Comparison of ENCODE assay signal across 10 cellular contexts in genomic region chr3:158420654-158421396, GRCh38.
DNase-seq lines count a peak whose midpoint lies in the region; ATAC-seq and TF ChIP-seq lines count a peak whose summit lies in the region.
"Had no signal": no experiment of that assay in that cellular context is flagged by ENCODE, and none has a peak within 500 bp of the region (broad histone marks: within the 10 kb centered on the region; RNA-seq: fewer than 3 reads in every experiment).

No MANE protein-coding gene starts in this region.

- H3K27ac ChIP-seq in vagina: no peak overlapping the region
- H3K27ac ChIP-seq: BLaER1 had no signal

- H3K4me3 ChIP-seq in vagina: no peak overlapping the region
- H3K4me3 ChIP-seq: BLaER1 had no signal

- no peaks in the 10 kb centered on the region for H3K27me3 ChIP-seq in vagina
- H3K27me3 ChIP-seq: BLaER1 had no signal

- peak overlapping the region; percentile 7 for H3K27ac Mint-ChIP-seq in activated CD4-positive, alpha-beta T cell treated with anti-CD3 and anti-CD28 coated beads, Interleukin-2, amount 10 ng/mL, durations not matched to agents 7 days and 5 days
- no peak overlapping the region for H3K27ac Mint-ChIP-seq in WTC11

- no peaks in the 10 kb centered on the region for H3K27me3 Mint-ChIP-seq in activated CD4-positive, alpha-beta T cell treated with anti-CD3 and anti-CD28 coated beads, Interleukin-2, amount 10 ng/mL, durations not matched to agents 7 days and 5 days
- H3K27me3 Mint-ChIP-seq in WTC11 (ENCODE audit: low read depth): no peaks in the 10 kb centered on the region; the same call in 1 of the 2 replicates

- POLR2A ChIA-PET in activated CD4-positive, alpha-beta T cell treated with anti-CD3 and anti-CD28 coated beads, Interleukin-2, amount 10 ng/mL, durations not matched to agents 7 days and 5 days (lab: Charles Lee): no interaction called here
- POLR2A ChIA-PET in WTC11 (lab: Charles Lee): no interaction called here

- TF ChIP-seq CTCF in vagina (IDR thresholded peaks at IDR 0.05) (no peak), WTC11 (IDR thresholded peaks at IDR 0.05) (no peak)

- no peaks in the 10 kb centered on the region for H3K36me3 Mint-ChIP-seq in activated CD4-positive, alpha-beta T cell treated with anti-CD3 and anti-CD28 coated beads, Interleukin-2, amount 10 ng/mL, durations not matched to agents 7 days and 5 days (ENCODE audit: low read depth)
- H3K36me3 Mint-ChIP-seq in WTC11: no peaks in the 10 kb centered on the region

- H3K9me3 ChIP-seq in vagina: no peaks in the 10 kb centered on the region
- H3K9me3 ChIP-seq: BLaER1 had no signal

- no peaks in the 10 kb centered on the region for H3K36me3 ChIP-seq in vagina
- H3K36me3 ChIP-seq: BLaER1 had no signal

- intact Hi-C loops in left colon (cut with DNase I, micrococcal nuclease): no loop called here
- intact Hi-C loops in vagina (cut with DNase I): no loop called here

- no peaks in the 10 kb centered on the region for H3K4me1 ChIP-seq in vagina
- H3K4me1 ChIP-seq: BLaER1 had no signal

- DNase-seq in activated CD4-positive, alpha-beta T cell treated with anti-CD3 and anti-CD28 coated beads, Interleukin-2, amount 10 ng/mL, durations not matched to agents 7 days and 5 days: no peak
- no peak for DNase-seq in activated CD4-positive, alpha-beta T cell treated with anti-CD3 and anti-CD28 coated beads, Interleukin-2, amount 50 U/mL, for 48 hours
- DNase-seq in LHCN-M2 (ENCODE audit: low read depth) (peak; percentile 23), renal cortical epithelial cell (ENCODE audit: low read depth) (peak; percentile 91), left colon (no peak), vagina (ENCODE audit: extremely low spot score in 2 of 2) (no peak), WTC11 (ENCODE audit: low spot score) (no peak)
- DNase-seq: NCI-H1930 had no signal

- ATAC-seq in HG02571 (IDR thresholded peaks at IDR 0.05; ENCODE audit: unreplicated experiment) (peak; percentile 96), left colon (no peak), WTC11 (no peak)

- no peaks in the 10 kb centered on the region for H3K9me3 Mint-ChIP-seq in activated CD4-positive, alpha-beta T cell treated with anti-CD3 and anti-CD28 coated beads, Interleukin-2, amount 10 ng/mL, durations not matched to agents 7 days and 5 days
- H3K9me3 Mint-ChIP-seq in WTC11: no peaks in the 10 kb centered on the region

- peaks cover 5% of the 10 kb centered on the region for H3K4me1 Mint-ChIP-seq in activated CD4-positive, alpha-beta T cell treated with anti-CD3 and anti-CD28 coated beads, Interleukin-2, amount 10 ng/mL, durations not matched to agents 7 days and 5 days
- H3K4me1 Mint-ChIP-seq in WTC11: peaks cover 6% of the 10 kb centered on the region

- H3K4me3 Mint-ChIP-seq in activated CD4-positive, alpha-beta T cell treated with anti-CD3 and anti-CD28 coated beads, Interleukin-2, amount 10 ng/mL, durations not matched to agents 7 days and 5 days: no peak overlapping the region
- H3K4me3 Mint-ChIP-seq in WTC11: no peak overlapping the region

- TF ChIP-seq POLR2A in vagina (IDR thresholded peaks at IDR 0.05): no peak

- CTCF ChIA-PET in activated CD4-positive, alpha-beta T cell treated with anti-CD3 and anti-CD28 coated beads, Interleukin-2, amount 10 ng/mL, durations not matched to agents 7 days and 5 days (lab: Charles Lee): no interaction called here
- CTCF ChIA-PET in WTC11 (lab: Charles Lee): no interaction called here

TF ChIP-seq in WTC11, 78 proteins besides CTCF, POLR2A, EP300 and RAD21 (continues in another document):
- no peak for TF ChIP-seq FOXJ3 (CRISPR knock-in tag; IDR thresholded peaks at IDR 0.05; ENCODE audit: borderline replicate concordance)
- TF ChIP-seq ZBTB43 (CRISPR knock-in tag; IDR thresholded peaks at IDR 0.05): no peak
- TF ChIP-seq IRF1 (CRISPR knock-in tag; IDR thresholded peaks at IDR 0.05): no peak
- TF ChIP-seq ZMAT4 (CRISPR knock-in tag; IDR thresholded peaks at IDR 0.05): no peak
- TF ChIP-seq HMGXB4 (CRISPR knock-in tag; IDR thresholded peaks at IDR 0.05): no peak
- no peak for TF ChIP-seq TEAD1 (CRISPR knock-in tag; IDR thresholded peaks at IDR 0.05)
- TF ChIP-seq FOXK1 (CRISPR knock-in tag; IDR thresholded peaks at IDR 0.05): no peak
- TF ChIP-seq ATF1 (CRISPR knock-in tag; IDR thresholded peaks at IDR 0.05): no peak
- no peak for TF ChIP-seq ZNF512 (CRISPR knock-in tag; IDR thresholded peaks at IDR 0.05; ENCODE audit: borderline replicate concordance)
- TF ChIP-seq CREM (CRISPR knock-in tag; IDR thresholded peaks at IDR 0.05): no peak
- TF ChIP-seq ZNF232 (CRISPR knock-in tag; IDR thresholded peaks at IDR 0.05): no peak
- no peak for TF ChIP-seq USF2 (CRISPR knock-in tag; IDR thresholded peaks at IDR 0.05)
- TF ChIP-seq GABPB1 (CRISPR knock-in tag; IDR thresholded peaks at IDR 0.05): no peak
- no peak for TF ChIP-seq ETV6 (CRISPR knock-in tag; IDR thresholded peaks at IDR 0.05)
- no peak for TF ChIP-seq FOXP4 (CRISPR knock-in tag; IDR thresholded peaks at IDR 0.05)
- TF ChIP-seq ZNF423 (CRISPR knock-in tag; IDR thresholded peaks at IDR 0.05): no peak
- TF ChIP-seq EMX1 (CRISPR knock-in tag; IDR thresholded peaks at IDR 0.05): no peak

Comparison
In these comparisons a context has a peak if more than half of its experiments do, and no peak if none do; other contexts are left out.
1. DNase-seq: peak in LHCN-M2 (single experiment) and renal cortical epithelial cell (single experiment); none in activated CD4-positive, alpha-beta T cell treated with anti-CD3 and anti-CD28 coated beads, Interleukin-2, amount 10 ng/mL, durations not matched to agents 7 days and 5 days (single experiment), activated CD4-positive, alpha-beta T cell treated with anti-CD3 and anti-CD28 coated beads, Interleukin-2, amount 50 U/mL, for 48 hours (0 of 2), left colon (0 of 2), vagina (0 of 2) and WTC11 (single experiment).